ENCODE assay signal across 9 cellular contexts in the genomic region with DNA sequence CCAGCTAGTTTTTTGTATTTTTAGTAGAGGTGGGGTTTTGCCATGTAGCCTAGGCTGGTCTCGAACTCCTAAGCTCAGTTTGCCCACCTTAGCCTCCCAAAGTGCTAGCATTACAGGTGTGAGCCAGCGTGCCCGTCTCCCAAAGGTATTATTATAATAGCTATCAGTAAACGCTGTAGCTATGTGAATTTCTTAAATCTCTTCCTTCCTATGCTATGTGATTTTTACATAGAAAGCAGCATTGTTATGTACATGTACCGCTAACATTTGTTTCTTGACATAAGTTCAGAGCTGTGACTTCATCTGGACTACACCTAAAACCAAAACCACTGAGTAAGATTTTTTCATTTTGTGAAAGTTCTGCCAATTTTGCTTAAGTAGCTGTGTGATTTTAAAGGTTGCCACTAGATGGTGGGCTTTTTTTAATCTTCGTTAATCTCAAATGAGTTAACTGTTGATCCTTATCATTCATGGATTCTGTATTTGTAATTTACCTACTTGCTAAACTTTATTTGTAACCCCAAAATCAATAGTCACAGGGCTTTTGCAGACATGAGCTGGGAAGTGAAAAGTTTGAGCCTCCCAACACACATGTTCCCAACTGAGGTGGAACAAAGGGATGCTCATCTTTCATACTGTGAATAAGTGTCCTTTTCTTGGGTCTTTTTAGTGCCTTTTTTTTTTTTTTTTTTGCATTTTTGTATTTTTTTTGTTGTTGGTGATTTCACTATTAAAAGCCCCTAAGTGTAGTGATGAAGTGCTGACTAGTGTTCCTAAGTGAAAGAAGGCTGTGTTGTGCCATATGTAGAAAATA. TPM values are rescaled to one million over a fixed set of nuclear protein-coding genes. Genes with fewer than 3 reads are reported as not detected.
DNase-seq lines count a peak whose midpoint lies in the region; ATAC-seq, FAIRE-seq and TF ChIP-seq lines count a peak whose summit lies in the region.
"Had no signal": no experiment of that assay in that cellular context is flagged by ENCODE, and none has a peak within 500 bp of the region (broad histone marks: within the 10 kb centered on the region; RNA-seq: fewer than 3 reads in every experiment).

No MANE protein-coding gene starts in this region.

- ATAC-seq in CD4-positive, alpha-beta T cell (ENCODE audit: poor library complexity) = no peak

- peaks cover 4% of the 10 kb centered on the region for H3K36me3 ChIP-seq in bronchial epithelial cell (ENCODE audit: control insufficient read depth, insufficient read depth, low read length)

- FAIRE-seq in bronchial epithelial cell (lab: Jason Lieb, UNC) = no peak

- H3K27ac ChIP-seq in C4-2B = no peak overlapping the region
- H3K27ac ChIP-seq in CD4-positive, alpha-beta T cell (ENCODE audit: low read depth, low read length) = no peak overlapping the region
- H3K27ac ChIP-seq: epithelial cell of prostate had no signal

- DNase-seq in Kasumi-1 (lab: John Stamatoyannopoulos, UW) = peak; percentile 47 to 62
- peak; percentile 31 for DNase-seq in bronchial epithelial cell (ENCODE audit: low read depth)
- peak; percentile 47 for DNase-seq in myocyte (ENCODE audit: low read depth)
- no peak for DNase-seq in OCI-M2 (lab: John Stamatoyannopoulos, UW; ENCODE audit: unreplicated experiment)
- no peak for DNase-seq in SHP77 treated with DMSO at 0.1 percent for 48 hours (lab: John Stamatoyannopoulos, UW)
- no peak for DNase-seq in CD4-positive, alpha-beta T cell
- DNase-seq in ecto neural progenitor cell (ENCODE audit: low spot score) = no peak

- intact Hi-C loops in CD4-positive, alpha-beta T cell (cut with DNase I, micrococcal nuclease) = no loop called here

- TF ChIP-seq CTCF in C4-2B (conservative IDR thresholded peaks at IDR 0.05) (peak; percentile 57), bronchial epithelial cell (IDR thresholded peaks at IDR 0.05; ENCODE audit: insufficient read depth, low read length, severe bottlenecking) (no peak)
- no peak for TF ChIP-seq CTCF in CD4-positive, alpha-beta T cell (IDR thresholded peaks at IDR 0.05)

- POLR2A ChIA-PET in CD4-positive, alpha-beta T cell (lab: Charles Lee) = no interaction called here

- H3K9me3 Mint-ChIP-seq in CD4-positive, alpha-beta T cell = no peaks in the 10 kb centered on the region

- H3K9me3 ChIP-seq in CD4-positive, alpha-beta T cell (ENCODE audit: control insufficient read depth, low read length) = no peaks in the 10 kb centered on the region

- H3K27me3 ChIP-seq in bronchial epithelial cell (ENCODE audit: control insufficient read depth, insufficient read depth, low read length) = no peaks in the 10 kb centered on the region
- H3K27me3 ChIP-seq in CD4-positive, alpha-beta T cell (ENCODE audit: control insufficient read depth, insufficient read depth, low read length) = no peaks in the 10 kb centered on the region

- peaks cover 89% of the 10 kb centered on the region for H3K36me3 Mint-ChIP-seq in CD4-positive, alpha-beta T cell (ENCODE audit: low read depth)

- no peaks in the 10 kb centered on the region for H3K4me1 Mint-ChIP-seq in CD4-positive, alpha-beta T cell (ENCODE audit: low read depth)

- CTCF ChIA-PET in CD4-positive, alpha-beta T cell (lab: Charles Lee) = interaction anchor here (0.9 kb wide), 1 partner anchor 8 kb away, joined by 4 read pairs; no protein-coding TSS in a partner anchor

- no peak overlapping the region for H3K27ac Mint-ChIP-seq in CD4-positive, alpha-beta T cell

- no peaks in the 10 kb centered on the region for H3K27me3 Mint-ChIP-seq in CD4-positive, alpha-beta T cell

- no peak overlapping the region for H3K4me3 ChIP-seq in bronchial epithelial cell (ENCODE audit: low read depth, low read length)

- no peak overlapping the region for H3K4me3 Mint-ChIP-seq in CD4-positive, alpha-beta T cell

RNA-seq across cellular contexts. Expression of gene PRKAR1A, which starts 21.9 kb away (rescaled TPM):
- 226 and 248 TPM in 2 replicates for total RNA-seq in bronchial epithelial cell
- 567 and 601 TPM in 2 replicates for total RNA-seq in myocyte
- 234 TPM for polyA plus RNA-seq in myocyte (2012)
- total RNA-seq in CD4-positive, alpha-beta T cell = 10 to 100 TPM; 88.8 to 89.1 TPM

Comparison
In these comparisons a context has a peak if more than half of its experiments do, and no peak if none do; other contexts are left out.
1. DNase-seq: peak in Kasumi-1 (2 of 2), bronchial epithelial cell (single experiment) and myocyte (single experiment); none in OCI-M2 (single experiment), SHP77 treated with DMSO at 0.1 percent for 48 hours (single experiment), CD4-positive, alpha-beta T cell (0 of 10) and ecto neural progenitor cell (single experiment).